Comparison of ENCODE assay signal across 1 cellular context in the genomic region with DNA sequence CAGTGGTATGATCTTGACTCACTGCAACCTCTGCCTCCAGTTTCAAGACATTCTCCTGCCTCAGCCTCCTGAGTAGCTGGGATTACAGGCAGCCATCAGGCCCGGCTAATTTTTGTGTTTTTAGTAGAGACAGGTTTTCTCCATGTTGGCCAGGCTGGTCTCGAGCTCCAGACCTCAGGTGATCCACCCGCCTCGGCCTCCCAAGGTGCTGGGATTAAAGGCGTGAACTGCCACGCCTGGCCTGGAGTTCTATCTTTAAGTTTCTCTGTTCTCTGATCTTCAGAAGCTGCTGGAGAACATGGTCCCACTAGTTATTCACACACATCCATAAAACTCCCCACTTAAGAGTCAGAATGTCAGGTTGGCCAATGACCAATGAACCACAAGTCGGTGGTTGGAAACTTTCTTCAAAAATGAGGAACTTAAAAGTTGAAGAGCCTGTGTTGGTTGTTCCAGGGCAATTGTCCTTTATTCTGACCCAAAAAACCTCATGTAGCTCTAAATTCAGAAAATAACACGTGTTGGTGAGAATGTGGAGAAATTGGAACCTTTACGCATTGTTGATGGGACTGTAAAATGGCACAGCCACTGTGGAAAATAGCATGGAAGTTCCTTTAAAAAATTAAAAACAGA.
TF ChIP-seq lines count a peak whose summit lies in the region.

No MANE protein-coding gene starts in this region.

TF ChIP-seq in GM23338, 12 proteins besides CTCF, POLR2A, EP300 and RAD21 (continued from another document):
- TF ChIP-seq, protein P1, sequence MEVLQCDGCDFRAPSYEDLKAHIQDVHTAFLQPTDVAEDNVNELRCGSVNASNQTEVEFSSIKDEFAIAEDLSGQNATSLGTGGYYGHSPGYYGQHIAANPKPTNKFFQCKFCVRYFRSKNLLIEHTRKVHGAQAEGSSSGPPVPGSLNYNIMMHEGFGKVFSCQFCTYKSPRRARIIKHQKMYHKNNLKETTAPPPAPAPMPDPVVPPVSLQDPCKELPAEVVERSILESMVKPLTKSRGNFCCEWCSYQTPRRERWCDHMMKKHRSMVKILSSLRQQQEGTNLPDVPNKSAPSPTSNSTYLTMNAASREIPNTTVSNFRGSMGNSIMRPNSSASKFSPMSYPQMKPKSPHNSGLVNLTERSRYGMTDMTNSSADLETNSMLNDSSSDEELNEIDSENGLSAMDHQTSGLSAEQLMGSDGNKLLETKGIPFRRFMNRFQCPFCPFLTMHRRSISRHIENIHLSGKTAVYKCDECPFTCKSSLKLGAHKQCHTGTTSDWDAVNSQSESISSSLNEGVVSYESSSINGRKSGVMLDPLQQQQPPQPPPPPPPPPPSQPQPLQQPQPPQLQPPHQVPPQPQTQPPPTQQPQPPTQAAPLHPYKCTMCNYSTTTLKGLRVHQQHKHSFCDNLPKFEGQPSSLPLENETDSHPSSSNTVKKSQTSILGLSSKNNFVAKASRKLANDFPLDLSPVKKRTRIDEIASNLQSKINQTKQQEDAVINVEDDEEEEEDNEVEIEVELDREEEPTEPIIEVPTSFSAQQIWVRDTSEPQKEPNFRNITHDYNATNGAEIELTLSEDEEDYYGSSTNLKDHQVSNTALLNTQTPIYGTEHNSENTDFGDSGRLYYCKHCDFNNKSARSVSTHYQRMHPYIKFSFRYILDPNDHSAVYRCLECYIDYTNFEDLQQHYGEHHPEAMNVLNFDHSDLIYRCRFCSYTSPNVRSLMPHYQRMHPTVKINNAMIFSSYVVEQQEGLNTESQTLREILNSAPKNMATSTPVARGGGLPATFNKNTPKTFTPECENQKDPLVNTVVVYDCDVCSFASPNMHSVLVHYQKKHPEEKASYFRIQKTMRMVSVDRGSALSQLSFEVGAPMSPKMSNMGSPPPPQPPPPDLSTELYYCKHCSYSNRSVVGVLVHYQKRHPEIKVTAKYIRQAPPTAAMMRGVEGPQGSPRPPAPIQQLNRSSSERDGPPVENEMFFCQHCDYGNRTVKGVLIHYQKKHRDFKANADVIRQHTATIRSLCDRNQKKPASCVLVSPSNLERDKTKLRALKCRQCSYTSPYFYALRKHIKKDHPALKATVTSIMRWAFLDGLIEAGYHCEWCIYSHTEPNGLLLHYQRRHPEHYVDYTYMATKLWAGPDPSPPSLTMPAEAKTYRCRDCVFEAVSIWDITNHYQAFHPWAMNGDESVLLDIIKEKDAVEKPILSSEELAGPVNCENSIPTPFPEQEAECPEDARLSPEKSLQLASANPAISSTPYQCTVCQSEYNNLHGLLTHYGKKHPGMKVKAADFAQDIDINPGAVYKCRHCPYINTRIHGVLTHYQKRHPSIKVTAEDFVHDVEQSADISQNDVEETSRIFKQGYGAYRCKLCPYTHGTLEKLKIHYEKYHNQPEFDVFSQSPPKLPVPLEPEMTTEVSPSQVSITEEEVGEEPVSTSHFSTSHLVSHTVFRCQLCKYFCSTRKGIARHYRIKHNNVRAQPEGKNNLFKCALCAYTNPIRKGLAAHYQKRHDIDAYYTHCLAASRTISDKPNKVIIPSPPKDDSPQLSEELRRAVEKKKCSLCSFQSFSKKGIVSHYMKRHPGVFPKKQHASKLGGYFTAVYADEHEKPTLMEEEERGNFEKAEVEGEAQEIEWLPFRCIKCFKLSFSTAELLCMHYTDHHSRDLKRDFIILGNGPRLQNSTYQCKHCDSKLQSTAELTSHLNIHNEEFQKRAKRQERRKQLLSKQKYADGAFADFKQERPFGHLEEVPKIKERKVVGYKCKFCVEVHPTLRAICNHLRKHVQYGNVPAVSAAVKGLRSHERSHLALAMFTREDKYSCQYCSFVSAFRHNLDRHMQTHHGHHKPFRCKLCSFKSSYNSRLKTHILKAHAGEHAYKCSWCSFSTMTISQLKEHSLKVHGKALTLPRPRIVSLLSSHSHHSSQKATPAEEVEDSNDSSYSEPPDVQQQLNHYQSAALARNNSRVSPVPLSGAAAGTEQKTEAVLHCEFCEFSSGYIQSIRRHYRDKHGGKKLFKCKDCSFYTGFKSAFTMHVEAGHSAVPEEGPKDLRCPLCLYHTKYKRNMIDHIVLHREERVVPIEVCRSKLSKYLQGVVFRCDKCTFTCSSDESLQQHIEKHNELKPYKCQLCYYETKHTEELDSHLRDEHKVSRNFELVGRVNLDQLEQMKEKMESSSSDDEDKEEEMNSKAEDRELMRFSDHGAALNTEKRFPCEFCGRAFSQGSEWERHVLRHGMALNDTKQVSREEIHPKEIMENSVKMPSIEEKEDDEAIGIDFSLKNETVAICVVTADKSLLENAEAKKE (CRISPR knock-in tag; IDR thresholded peaks at IDR 0.05): no peak
- no peak for TF ChIP-seq ZNF331 (CRISPR knock-in tag; IDR thresholded peaks at IDR 0.05; ENCODE audit: low read depth)
- TF ChIP-seq EZH2phosphoT487 (IDR thresholded peaks at IDR 0.05; ENCODE audit: unreplicated experiment): no peak
- TF ChIP-seq ZNF114 (CRISPR knock-in tag; IDR thresholded peaks at IDR 0.05): no peak
- no peak for TF ChIP-seq NANOG (IDR thresholded peaks at IDR 0.05; ENCODE audit: borderline replicate concordance)
- TF ChIP-seq JUNB (IDR thresholded peaks at IDR 0.05; ENCODE audit: unreplicated experiment): no peak
- TF ChIP-seq, protein P2, sequence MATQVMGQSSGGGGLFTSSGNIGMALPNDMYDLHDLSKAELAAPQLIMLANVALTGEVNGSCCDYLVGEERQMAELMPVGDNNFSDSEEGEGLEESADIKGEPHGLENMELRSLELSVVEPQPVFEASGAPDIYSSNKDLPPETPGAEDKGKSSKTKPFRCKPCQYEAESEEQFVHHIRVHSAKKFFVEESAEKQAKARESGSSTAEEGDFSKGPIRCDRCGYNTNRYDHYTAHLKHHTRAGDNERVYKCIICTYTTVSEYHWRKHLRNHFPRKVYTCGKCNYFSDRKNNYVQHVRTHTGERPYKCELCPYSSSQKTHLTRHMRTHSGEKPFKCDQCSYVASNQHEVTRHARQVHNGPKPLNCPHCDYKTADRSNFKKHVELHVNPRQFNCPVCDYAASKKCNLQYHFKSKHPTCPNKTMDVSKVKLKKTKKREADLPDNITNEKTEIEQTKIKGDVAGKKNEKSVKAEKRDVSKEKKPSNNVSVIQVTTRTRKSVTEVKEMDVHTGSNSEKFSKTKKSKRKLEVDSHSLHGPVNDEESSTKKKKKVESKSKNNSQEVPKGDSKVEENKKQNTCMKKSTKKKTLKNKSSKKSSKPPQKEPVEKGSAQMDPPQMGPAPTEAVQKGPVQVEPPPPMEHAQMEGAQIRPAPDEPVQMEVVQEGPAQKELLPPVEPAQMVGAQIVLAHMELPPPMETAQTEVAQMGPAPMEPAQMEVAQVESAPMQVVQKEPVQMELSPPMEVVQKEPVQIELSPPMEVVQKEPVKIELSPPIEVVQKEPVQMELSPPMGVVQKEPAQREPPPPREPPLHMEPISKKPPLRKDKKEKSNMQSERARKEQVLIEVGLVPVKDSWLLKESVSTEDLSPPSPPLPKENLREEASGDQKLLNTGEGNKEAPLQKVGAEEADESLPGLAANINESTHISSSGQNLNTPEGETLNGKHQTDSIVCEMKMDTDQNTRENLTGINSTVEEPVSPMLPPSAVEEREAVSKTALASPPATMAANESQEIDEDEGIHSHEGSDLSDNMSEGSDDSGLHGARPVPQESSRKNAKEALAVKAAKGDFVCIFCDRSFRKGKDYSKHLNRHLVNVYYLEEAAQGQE (IDR thresholded peaks at IDR 0.05; ENCODE audit: unreplicated experiment): no peak
- TF ChIP-seq CREB1 (CRISPR knock-in tag; IDR thresholded peaks at IDR 0.05; ENCODE audit: low read depth): no peak
